Comparison of ENCODE assay signal across 16 cellular contexts in genomic region chr3:38141952-38142273, GRCh38. TPM values are rescaled to one million over a fixed set of nuclear protein-coding genes. Genes with fewer than 3 reads are reported as not detected.
DNase-seq lines count a peak whose midpoint lies in the region; ATAC-seq, FAIRE-seq and TF ChIP-seq lines count a peak whose summit lies in the region.
"Had no signal": no experiment of that assay in that cellular context is flagged by ENCODE, and none has a peak within 500 bp of the region (broad histone marks: within the 10 kb centered on the region; RNA-seq: fewer than 3 reads in every experiment).

No MANE protein-coding gene starts in this region.

- H3K9me2 ChIP-seq in PC-9 (ENCODE audit: insufficient read depth), result no peaks in the 10 kb centered on the region

- FAIRE-seq in urothelium cell line (lab: Jason Lieb, UNC), result no peak
- FAIRE-seq: endothelial cell of umbilical vein had no signal

- H3K4me3 ChIP-seq in breast epithelium (no peak overlapping the region), PC-9 (no peak overlapping the region), left lung (no peak overlapping the region)
- H3K4me3 ChIP-seq: colonic mucosa had no signal

- H3K4me3 Mint-ChIP-seq in MCF 10A (ENCODE audit: unreplicated experiment) (no peak overlapping the region), immature natural killer cell (no peak overlapping the region)

- intact Hi-C loops in MCF 10A (cut with micrococcal nuclease), result no loop called here
- intact Hi-C loops in breast epithelium (cut with DNase I; ENCODE audit: low total_unique reads), result no loop called here
- intact Hi-C loops in PC-9 (cut with micrococcal nuclease; ENCODE audit: unreplicated experiment), result loop anchor here (1.0 kb wide), 1 partner anchor 10 kb away; no protein-coding TSS in a partner anchor
- intact Hi-C loops in left lung (cut with DNase I), result no loop called here

- H3K79me2 ChIP-seq in PC-9 (ENCODE audit: low read depth), result peaks cover 13% of the 10 kb centered on the region

- POLR2A ChIA-PET in MCF 10A (lab: Yijun Ruan, JAX) (interaction anchor here (0.6 to 8.1 kb wide), 4 partner anchors 13 to 202 kb away, joined by 3 to 199 read pairs (median 9); partner anchors contain the start of gene OXSR1), PC-9 (lab: Charles Lee; ENCODE audit: unreplicated experiment) (interaction anchor here (0.6 to 0.7 kb wide), 3 partner anchors 8 to 1036 kb away, joined by 3 to 6 read pairs (median 4); partner anchors contain the start of gene OXSR1)

- peak; percentile 58 for DNase-seq in MCF 10A (ENCODE audit: unreplicated experiment)
- DNase-seq in breast epithelium (ENCODE audit: low spot score in 2 of 2), result no peak
- DNase-seq in PC-9, result peak; percentile 74 to 94
- no peak for DNase-seq in immature natural killer cell
- DNase-seq in urothelium cell line (ENCODE audit: low spot score), result peak; percentile 40
- DNase-seq in putamen (ENCODE audit: low spot score), result no peak
- no peak for DNase-seq in left lung
- DNase-seq: colonic mucosa, foreskin melanocyte, left ventricle myocardium superior, NCI-H1048, T-helper 1 cell had no signal

- no peaks in the 10 kb centered on the region for H4K20me1 ChIP-seq in PC-9 (ENCODE audit: insufficient read depth)

- H3K4me1 ChIP-seq in breast epithelium, result peaks cover 6 to 10% of the 10 kb centered on the region in 2 donors
- peaks cover 40% of the 10 kb centered on the region for H3K4me1 ChIP-seq in PC-9 (replicated peaks; ENCODE audit: insufficient read depth)
- H3K4me1 ChIP-seq in left lung, result peaks cover 17 to 37% of the 10 kb centered on the region in 2 donors

- TF ChIP-seq CTCF in MCF 10A (IDR thresholded peaks at IDR 0.05; ENCODE audit: unreplicated experiment) (no peak), breast epithelium (IDR thresholded peaks at IDR 0.05) (no peak), PC-9 (conservative IDR thresholded peaks at IDR 0.05) (no peak), left lung (IDR thresholded peaks at IDR 0.05) (no peak)

- H3K27me3 ChIP-seq in breast epithelium, result no peaks in the 10 kb centered on the region
- no peaks in the 10 kb centered on the region for H3K27me3 ChIP-seq in PC-9 (ENCODE audit: insufficient read depth, low read depth)
- no peaks in the 10 kb centered on the region for H3K27me3 ChIP-seq in left lung
- H3K27me3 ChIP-seq: colonic mucosa had no signal

- peaks cover 10% of the 10 kb centered on the region for H3K9me3 Mint-ChIP-seq in MCF 10A (ENCODE audit: unreplicated experiment)
- peaks cover 5 to 14% (median 7%) of the 10 kb centered on the region in 6 donors for H3K9me3 Mint-ChIP-seq in immature natural killer cell

- H3K27ac Mint-ChIP-seq in MCF 10A (ENCODE audit: low read depth, unreplicated experiment) (no peak overlapping the region), immature natural killer cell (peak overlapping the region in 4 of 6 donors; percentile 45 to 86 (median 62))

- peak overlapping the region; percentile 58 for H3K4me2 ChIP-seq in PC-9

- CTCF ChIA-PET in MCF 10A (lab: Yijun Ruan, JAX), result interaction anchor here (0.5 to 1.7 kb wide), 9 partner anchors 9 to 341 kb away, joined by 3 to 5 read pairs (median 3); no protein-coding TSS in a partner anchor
- CTCF ChIA-PET in PC-9 (lab: Charles Lee), result interaction anchor here (0.7 kb wide), 1 partner anchor 22 kb away, joined by 5 read pairs; no protein-coding TSS in a partner anchor

- no TSS peak for BruUV-seq in MCF 10A (replicated peaks; lab: Mats Ljungman, UMichigan)
- BruUV-seq in PC-9 (replicated peaks; lab: Mats Ljungman, UMichigan), result no TSS peak

- H3K27ac ChIP-seq in breast epithelium (no peak overlapping the region), PC-9 (peak overlapping the region; percentile 56), left lung (peak overlapping the region in 1 of 2 donors; percentile 21)
- H3K27ac ChIP-seq: colonic mucosa, VCaP had no signal

- no peak for ATAC-seq in HG03097 (IDR thresholded peaks at IDR 0.05; ENCODE audit: low FRiP score, unreplicated experiment)
- ATAC-seq in left lung, result no peak
- ATAC-seq: left ventricle myocardium superior, Right ventricle myocardium inferior had no signal

- H3K36me3 Mint-ChIP-seq in MCF 10A (ENCODE audit: insufficient read depth, unreplicated experiment), result no peaks in the 10 kb centered on the region
- peaks cover 13 to 23% (median 17%) of the 10 kb centered on the region in 3 donors for H3K36me3 Mint-ChIP-seq in immature natural killer cell

- no peaks in the 10 kb centered on the region for H3K36me3 ChIP-seq in breast epithelium
- no peaks in the 10 kb centered on the region for H3K36me3 ChIP-seq in PC-9 (ENCODE audit: low read depth)
- peaks cover 0 to 29% of the 10 kb centered on the region in 2 donors for H3K36me3 ChIP-seq in left lung

- H3K9me3 ChIP-seq in breast epithelium, result peaks cover 0 to 2% of the 10 kb centered on the region in 2 donors
- H3K9me3 ChIP-seq in PC-9 (ENCODE audit: insufficient read depth, low read depth), result peaks cover 6% of the 10 kb centered on the region; the same call in 1 of the 2 replicates
- H3K9me3 ChIP-seq in left lung, result peaks cover 0 to 8% of the 10 kb centered on the region in 2 donors
- H3K9me3 ChIP-seq: colonic mucosa had no signal

- peaks cover 25% of the 10 kb centered on the region for H3K4me1 Mint-ChIP-seq in MCF 10A (ENCODE audit: insufficient read depth, unreplicated experiment)
- H3K4me1 Mint-ChIP-seq in immature natural killer cell, result peaks cover 44 to 51% of the 10 kb centered on the region in 2 donors

- H3K27me3 Mint-ChIP-seq in MCF 10A (ENCODE audit: insufficient read depth, unreplicated experiment), result no peaks in the 10 kb centered on the region
- H3K27me3 Mint-ChIP-seq in immature natural killer cell (ENCODE audit: low read depth in 3 of 3), result peaks cover 0 to 12% (median 8%) of the 10 kb centered on the region in 3 donors

- TF ChIP-seq POLR2A in breast epithelium (IDR thresholded peaks at IDR 0.05), result no peak

- no peak overlapping the region for H2AFZ ChIP-seq in PC-9

- H3F3A ChIP-seq in PC-9 (ENCODE audit: insufficient read depth, low read depth), result peaks cover 31% of the 10 kb centered on the region; the same call in 1 of the 2 replicates

RNA-seq across cellular contexts. Expression of gene MYD88, which starts 3.5 kb away (rescaled TPM):
- total RNA-seq in MCF 10A (2022), result 19.7 and 21.2 TPM in 2 replicates
- 10 to 100 TPM; 33.4 to 36.0 (median 35.3) TPM for total RNA-seq in breast epithelium
- 25.0 and 27.4 TPM in 2 replicates for total RNA-seq in PC-9 (2021)
- polyA plus RNA-seq in immature natural killer cell, result 100 to 1,000 TPM in 2 of 3 donors, 10 to 100 TPM in 1; 94.0 to 205 (median 129) TPM
- total RNA-seq in left lung, result 10 to 100 TPM; 51.5 to 97.4 TPM

RNA-seq across cellular contexts. Expression of gene ACAA1, which starts 5.0 kb away (rescaled TPM):
- total RNA-seq in MCF 10A (2022), result 36.6 and 46.7 TPM in 2 replicates
- total RNA-seq in breast epithelium, result 10 to 100 TPM; 69.2 to 87.5 (median 83.9) TPM
- total RNA-seq in PC-9 (2021), result 58.9 and 65.8 TPM in 2 replicates
- 100 to 1,000 TPM in 1 of 3 donors, 10 to 100 TPM in 2; 74.8 to 113 (median 82.8) TPM for polyA plus RNA-seq in immature natural killer cell
- 100 to 1,000 TPM in 1 of 2 donors, 10 to 100 TPM in 1; 97.5 to 106 TPM for total RNA-seq in left lung

RNA-seq across cellular contexts. Expression of gene OXSR1, which starts 23.4 kb away (rescaled TPM):
- total RNA-seq in MCF 10A (2022) (71.7 and 75.5 TPM in 2 replicates), breast epithelium (10 to 100 TPM; 29.0 to 41.6 (median 33.1) TPM), PC-9 (2021) (50.2 and 54.3 TPM in 2 replicates), left lung (10 to 100 TPM; 26.4 to 35.6 TPM)
- 10 to 100 TPM; 13.1 to 16.1 (median 13.5) TPM for polyA plus RNA-seq in immature natural killer cell

Comparison
In these comparisons a context has a peak if more than half of its experiments do, and no peak if none do; other contexts are left out.
1. DNase-seq: peak in MCF 10A (single experiment), PC-9 (2 of 2) and urothelium cell line (single experiment); none in breast epithelium (0 of 2), immature natural killer cell (0 of 3), putamen (single experiment) and left lung (0 of 2).